8 cellular contexts compared by ENCODE assay signal in the genomic region with DNA sequence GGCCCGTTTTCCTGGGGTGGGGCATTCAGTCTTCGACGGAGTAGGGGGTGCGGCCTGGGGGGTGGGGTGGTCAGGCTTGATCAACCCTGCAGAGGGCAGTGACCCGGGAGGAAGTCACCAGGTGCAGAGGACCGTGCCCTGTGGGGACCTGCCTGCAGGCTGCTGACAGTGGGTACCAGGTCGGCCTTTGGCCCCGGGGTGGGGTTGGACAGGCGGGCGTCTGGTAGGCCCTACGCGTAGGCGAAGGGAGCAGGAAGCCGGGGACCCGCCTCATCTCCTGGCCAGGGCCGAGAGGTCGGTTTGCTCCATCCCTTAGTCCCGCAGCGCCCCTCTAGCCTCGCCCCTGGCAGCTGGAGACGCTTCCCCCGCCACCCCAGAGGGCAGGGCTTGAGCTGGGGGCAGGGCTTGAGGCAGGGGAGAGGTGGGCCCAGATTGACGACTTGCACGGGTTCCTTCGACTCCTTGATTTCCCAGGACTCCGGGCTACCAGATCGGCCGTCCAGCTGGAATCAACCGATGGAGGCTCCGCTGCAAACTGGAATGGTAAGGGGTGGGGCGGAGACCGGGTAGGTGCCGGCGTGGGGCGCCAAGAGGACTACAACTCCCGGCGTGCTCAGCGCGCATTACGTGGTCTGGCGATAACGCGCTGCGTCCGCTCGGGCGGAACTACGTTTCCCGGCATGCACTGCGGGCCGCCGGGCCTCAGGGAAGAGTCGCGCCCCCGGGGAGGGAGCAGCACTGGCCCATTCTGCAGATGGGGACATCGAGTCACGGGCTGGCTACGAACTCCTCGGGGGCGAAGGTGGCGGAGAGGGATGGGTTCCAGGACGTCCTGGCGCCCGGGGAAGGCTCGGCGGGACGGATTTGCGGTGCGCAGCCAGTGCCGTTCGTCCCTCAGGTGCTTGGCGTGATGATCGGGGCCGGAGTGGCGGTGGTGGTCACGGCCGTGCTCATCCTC. TPM values are rescaled to one million over a fixed set of nuclear protein-coding genes. Genes with fewer than 3 reads are reported as not detected.
A peak's percentile ranks its signal among the peaks of the same experiment; 100 is the strongest.
DNase-seq lines count a peak whose midpoint lies in the region; ATAC-seq and TF ChIP-seq lines count a peak whose summit lies in the region.

TSS of gene PNPLA6 (plus strand) at position 683 of the 958 bp plus-strand sequence. CDS start at position 755, 72 bp downstream.

- peak within 1 kb of the TSS; percentile 84 for H3K27ac Mint-ChIP-seq in activated CD4-positive, alpha-beta T cell treated with anti-CD3 and anti-CD28 coated beads for 36 hours

- CTCF ChIA-PET in activated CD4-positive, alpha-beta T cell treated with anti-CD3 and anti-CD28 coated beads for 36 hours (lab: Charles Lee) = interaction anchor here (1.0 to 2.2 kb wide), 4 partner anchors 14 to 168 kb away, joined by 3 to 7 read pairs (median 4); partner anchors contain the start of gene TRAPPC5

- no peaks in the 10 kb centered on the region for H3K9me3 Mint-ChIP-seq in activated CD4-positive, alpha-beta T cell treated with anti-CD3 and anti-CD28 coated beads for 36 hours (ENCODE audit: low read depth)

- DNase-seq in AML-193 (lab: John Stamatoyannopoulos, UW) (peak; percentile 72 to 79), NCI-H510A treated with DMSO at 0.1 percent for 48 hours (lab: John Stamatoyannopoulos, UW) (peak; percentile 86), choroid plexus epithelial cell (ENCODE audit: low read depth) (peak; percentile 97)
- DNase-seq in activated CD4-positive, alpha-beta T cell treated with anti-CD3 and anti-CD28 coated beads for 36 hours = peak; percentile 97
- peak; percentile 87 to 92 (median 90) for DNase-seq in stimulated activated CD4-positive, alpha-beta T cell treated with anti-CD3 and anti-CD28 coated beads, Interleukin-1b, Interleukin-23, amount 100 ng/mL, for 24 hours (ENCODE audit: low read depth in 4 of 4, low spot score in 1 of 4)

- peaks cover 20% of the 10 kb centered on the region for H3K4me1 Mint-ChIP-seq in activated CD4-positive, alpha-beta T cell treated with anti-CD3 and anti-CD28 coated beads for 36 hours

- peak; percentile 41 for TF ChIP-seq POLR2A in GM19193 (IDR thresholded peaks at IDR 0.05; ENCODE audit: extremely low read depth, insufficient read depth, insufficient read length)

- H3K27ac ChIP-seq in layer of hippocampus (ENCODE audit: low read depth, low read length) = peak within 1 kb of the TSS; percentile 98

- peak within 1 kb of the TSS; percentile 91 for H3K4me3 Mint-ChIP-seq in activated CD4-positive, alpha-beta T cell treated with anti-CD3 and anti-CD28 coated beads for 36 hours

- no peaks in the 10 kb centered on the region for H3K27me3 ChIP-seq in layer of hippocampus (ENCODE audit: control insufficient read depth, insufficient read depth, low read length)

- POLR2A ChIA-PET in activated CD4-positive, alpha-beta T cell treated with anti-CD3 and anti-CD28 coated beads for 36 hours (lab: Charles Lee) = interaction anchor here (0.5 kb wide), 1 partner anchor 142 kb away, joined by 4 read pairs; no protein-coding TSS in a partner anchor

- ATAC-seq in HG03432 (IDR thresholded peaks at IDR 0.05; ENCODE audit: unreplicated experiment) = peak; percentile 72
- ATAC-seq in activated CD4-positive, alpha-beta T cell treated with anti-CD3 and anti-CD28 coated beads for 36 hours = peak; percentile 80

- TF ChIP-seq CTCF in choroid plexus epithelial cell (conservative IDR thresholded peaks at IDR 0.05; ENCODE audit: low read depth, low read length) = no peak

- H3K27me3 Mint-ChIP-seq in activated CD4-positive, alpha-beta T cell treated with anti-CD3 and anti-CD28 coated beads for 36 hours = no peaks in the 10 kb centered on the region

- peak within 1 kb of the TSS; percentile 98 for H3K4me3 ChIP-seq in choroid plexus epithelial cell (ENCODE audit: low read depth, low read length)

- H3K36me3 Mint-ChIP-seq in activated CD4-positive, alpha-beta T cell treated with anti-CD3 and anti-CD28 coated beads for 36 hours (ENCODE audit: low read depth) = peaks cover 11% of the 10 kb centered on the region

- intact Hi-C loops in activated CD4-positive, alpha-beta T cell treated with anti-CD3 and anti-CD28 coated beads for 36 hours (cut with DNase I, micrococcal nuclease) = loop anchor here (1.0 to 10.0 kb wide), 14 partner anchors 15 to 1171 kb away; partner anchors contain the start of genes CLPP (in 1 of the 2), MAP2K7 (in 1 of the 2), PET100 (in 1 of the 2) and PEX11G (in 1 of the 2)

RNA-seq across cellular contexts. Expression of gene PNPLA6, which starts in this region (rescaled TPM):
- 100 to 1,000 TPM in 1 of 2 experiments, 10 to 100 TPM in 1; 82.2 to 108 TPM for total RNA-seq in activated CD4-positive, alpha-beta T cell treated with anti-CD3 and anti-CD28 coated beads for 36 hours

Comparison
In these comparisons a context has a peak if more than half of its experiments do, and no peak if none do; other contexts are left out.
1. Peak in every context shown above with its lines: DNase-seq, ATAC-seq, H3K4me3 ChIP-seq and H3K27ac ChIP-seq.